In genomic region chr5:15322426-15322825, GRCh38 we compare ENCODE assay signal across 7 cellular contexts.
"Had no signal": no experiment of that assay in that cellular context is flagged by ENCODE, and none has a peak within 500 bp of the region (broad histone marks: within the 10 kb centered on the region; RNA-seq: fewer than 3 reads in every experiment).

No MANE protein-coding gene starts in this region.

- H3K4me2 ChIP-seq: GM23338 had no signal

- FAIRE-seq: H1, H54, HTR-8/SVneo had no signal

- H3K4me3 ChIP-seq: GM23338 had no signal

- H2AFZ ChIP-seq: GM23338 had no signal

- ATAC-seq: GM23338 had no signal

- DNase-seq: H9, HCEC 1CT, KBM-7 had no signal
